In genomic region chr12:24582954-24583601, GRCh38 we compare ENCODE assay signal across 21 cellular contexts.
"Had no signal": no experiment of that assay in that cellular context is flagged by ENCODE, and none has a peak within 500 bp of the region (broad histone marks: within the 10 kb centered on the region; RNA-seq: fewer than 3 reads in every experiment).

No MANE protein-coding gene starts in this region.

- H3K9me3 ChIP-seq: lower lobe of right lung, mucosa of descending colon, neutrophil, right lobe of liver had no signal

- H3K4me3 Mint-ChIP-seq: mesothelial cell of epicardium; natural killer cell treated with Interleukin-12 subunit alpha and Interleukin-12 subunit beta and Interleukin-15 and Interleukin-18, amount 100 ng/mL, for 72 hours; neural crest cell; type B pancreatic cell had no signal

- H3K27ac ChIP-seq: dorsolateral prefrontal cortex, lower lobe of right lung, neutrophil, parathyroid adenoma, right lobe of liver, stomach, tibial artery had no signal

- H3K9ac ChIP-seq: parathyroid adenoma had no signal

- H3K79me2 ChIP-seq: parathyroid adenoma had no signal

- DNase-seq: cortex of kidney; dorsolateral prefrontal cortex; effector CD4-positive, alpha-beta T cell; left ventricle myocardium superior; lower lobe of right lung; mucosa of descending colon; naive B cell; right lobe of liver; small intestine; stimulated activated CD4-positive, alpha-beta T cell treated with anti-CD3 and anti-CD28 coated beads, Interleukin-15, amount 100 ng/mL, for 24 hours; stimulated activated CD4-positive, alpha-beta T cell treated with anti-CD3 and anti-CD28 coated beads, Interleukin-2, amount 100 ng/mL, for 48 hours; stimulated activated naive CD4-positive, alpha-beta T cell treated with Interleukin-2 at 50 U/mL for 16 hours; stomach; tibial artery had no signal

- H3K4me1 ChIP-seq: lower lobe of right lung, parathyroid adenoma, right lobe of liver, stomach, tibial artery had no signal

- H3K4me3 ChIP-seq: dorsolateral prefrontal cortex, lower lobe of right lung, mucosa of descending colon, right lobe of liver, stomach, tibial artery had no signal

- H3K36me3 ChIP-seq: lower lobe of right lung, neutrophil, right lobe of liver, stomach had no signal

- H3K4me1 Mint-ChIP-seq: mesothelial cell of epicardium, neural crest cell had no signal

- ATAC-seq: left ventricle myocardium superior; lower lobe of right lung; mucosa of descending colon; natural killer cell treated with Interleukin-12 subunit alpha and Interleukin-12 subunit beta and Interleukin-15 and Interleukin-18, amount 100 ng/mL, for 72 hours; right lobe of liver had no signal

- H3K27me3 Mint-ChIP-seq: naive B cell, progenitor cell of endocrine pancreas had no signal

- H3K27me3 ChIP-seq: dorsolateral prefrontal cortex, neutrophil, right lobe of liver, stomach, tibial artery had no signal

- H3K27ac Mint-ChIP-seq: mesothelial cell of epicardium; natural killer cell treated with Interleukin-12 subunit alpha and Interleukin-12 subunit beta and Interleukin-15 and Interleukin-18, amount 100 ng/mL, for 72 hours; progenitor cell of endocrine pancreas; type B pancreatic cell had no signal

- H2AFZ ChIP-seq: parathyroid adenoma had no signal
